In the genomic region with DNA sequence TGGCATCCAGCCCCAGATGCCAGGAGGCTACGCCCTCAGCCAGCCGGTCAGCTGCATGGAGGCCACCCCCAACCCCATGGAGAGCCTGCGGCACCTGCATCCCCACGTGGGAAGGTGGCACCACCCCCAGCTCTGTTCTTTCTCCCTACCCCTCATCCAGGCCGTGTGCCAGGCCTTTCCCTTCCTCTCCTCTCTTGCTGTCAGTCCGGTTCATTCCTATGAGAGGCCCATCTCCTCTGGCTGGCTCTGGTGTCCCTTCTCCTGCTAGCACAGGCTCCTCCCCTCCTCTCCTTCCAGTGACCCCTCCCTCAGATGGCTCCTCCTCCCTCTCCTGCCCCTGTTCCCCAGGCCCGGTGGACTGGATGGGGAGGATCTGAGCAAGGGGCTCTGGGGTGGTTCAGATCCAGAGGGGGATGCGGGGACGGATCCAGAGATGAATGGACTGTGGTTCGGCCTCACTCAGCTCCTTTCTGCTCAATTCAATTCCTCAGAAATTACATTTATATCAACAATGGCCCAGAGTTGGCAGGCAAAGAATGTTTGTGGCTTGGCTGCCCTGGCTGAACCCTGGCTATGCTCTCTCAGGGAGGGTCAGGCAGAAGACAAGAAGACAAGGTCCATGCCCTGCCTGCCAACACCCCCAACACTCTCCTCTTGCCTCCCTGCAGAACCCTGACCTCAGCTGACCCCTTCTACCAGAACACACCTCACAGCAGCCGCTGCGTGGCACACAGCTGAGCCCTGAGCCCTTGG, we compare ENCODE assay signal across 2 cellular contexts.
TF ChIP-seq lines count a peak whose summit lies in the region.

No MANE protein-coding gene starts in this region.

TF ChIP-seq in IMR-90, 13 proteins besides CTCF, POLR2A, EP300 and RAD21:
- peak; percentile 54; the same call in 1 of the 2 replicates for TF ChIP-seq MAZ (IDR thresholded peaks at IDR 0.05; ENCODE audit: borderline replicate concordance, low read depth, low read length)
- TF ChIP-seq SMC3 (IDR thresholded peaks at IDR 0.05; ENCODE audit: low read depth, low read length): no peak

TF ChIP-seq in WTC11, 78 proteins besides CTCF, POLR2A, EP300 and RAD21:
- TF ChIP-seq, protein P1, sequence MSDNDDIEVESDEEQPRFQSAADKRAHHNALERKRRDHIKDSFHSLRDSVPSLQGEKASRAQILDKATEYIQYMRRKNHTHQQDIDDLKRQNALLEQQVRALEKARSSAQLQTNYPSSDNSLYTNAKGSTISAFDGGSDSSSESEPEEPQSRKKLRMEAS (CRISPR knock-in tag; IDR thresholded peaks at IDR 0.05): no peak
